1 cellular context compared by ENCODE assay signal in genomic region chr3:58206406-58207011, GRCh38.
A peak's percentile ranks its signal among the peaks of the same experiment; 100 is the strongest.
TF ChIP-seq lines count a peak whose summit lies in the region.

No MANE protein-coding gene starts in this region.

TF ChIP-seq in HepG2, 621 proteins besides CTCF, POLR2A, EP300 and RAD21:
- TF ChIP-seq GFI1 (CRISPR knock-in tag; IDR thresholded peaks at IDR 0.05; ENCODE audit: borderline replicate concordance) (0 out of 2 replicates have a peak, but pooled peaks have one; percentile 24), NR2F6 (IDR thresholded peaks at IDR 0.05) (no peak), NR2F6 (CRISPR knock-in tag; IDR thresholded peaks at IDR 0.05) (no peak), DNMT3B (CRISPR knock-in tag; conservative IDR thresholded peaks at IDR 0.05) (no peak), MAFF (IDR thresholded peaks at IDR 0.05; ENCODE audit: low read depth, low read length) (no peak), SAFB2 (CRISPR knock-in tag; IDR thresholded peaks at IDR 0.05; ENCODE audit: borderline replicate concordance, low read depth) (no peak), ZNF687 (CRISPR knock-in tag; IDR thresholded peaks at IDR 0.05) (peak; percentile 26; the same call in 1 of the 2 replicates), ZNF567 (CRISPR knock-in tag; IDR thresholded peaks at IDR 0.05; ENCODE audit: borderline replicate concordance) (0 out of 2 replicates have a peak, but pooled peaks have one; percentile 46), KLF9 (CRISPR knock-in tag; IDR thresholded peaks at IDR 0.05; ENCODE audit: low read depth) (no peak), ZEB1 (IDR thresholded peaks at IDR 0.05; ENCODE audit: insufficient replicate concordance, low read depth) (peak; percentile 43), ZMYM2 (CRISPR knock-in tag; IDR thresholded peaks at IDR 0.05) (no peak), XRCC5 (optimal IDR thresholded peaks at IDR 0.05; ENCODE audit: low read length) (peak; percentile 30), FOSL2 (CRISPR knock-in tag; IDR thresholded peaks at IDR 0.05) (peak; percentile 46; the same call in 1 of the 2 replicates), FOXJ3 (CRISPR knock-in tag; IDR thresholded peaks at IDR 0.05; ENCODE audit: borderline replicate concordance) (no peak), ARNTL (CRISPR knock-in tag; IDR thresholded peaks at IDR 0.05) (no peak), CEBPB (IDR thresholded peaks at IDR 0.05; ENCODE audit: borderline replicate concordance, low read depth, low read length) (peak; percentile 39; the same call in 1 of the 2 replicates), PLRG1 (conservative IDR thresholded peaks at IDR 0.05) (no peak), ETV5 (CRISPR knock-in tag; IDR thresholded peaks at IDR 0.05; ENCODE audit: borderline replicate concordance) (peak; percentile 41; the same call in 1 of the 2 replicates), TFAP4 (IDR thresholded peaks at IDR 0.05; ENCODE audit: borderline replicate concordance, low read depth) (no peak), ZNF605 (CRISPR knock-in tag; IDR thresholded peaks at IDR 0.05) (no peak)
TF ChIP-seq in HepG2: peak in this region for 8.
